ENCODE assay signal across 8 cellular contexts in genomic region chrX:129600981-129601424, GRCh38. TPM values are rescaled to one million over a fixed set of nuclear protein-coding genes. Genes with fewer than 3 reads are reported as not detected.
A peak's percentile ranks its signal among the peaks of the same experiment; 100 is the strongest.
DNase-seq lines count a peak whose midpoint lies in the region; ATAC-seq, FAIRE-seq and TF ChIP-seq lines count a peak whose summit lies in the region.

No MANE protein-coding gene starts in this region.

- POLR2A ChIA-PET in PC-9 (lab: Charles Lee; ENCODE audit: unreplicated experiment) = no interaction called here

- H3K4me3 ChIP-seq in PC-9 = no peak overlapping the region

- CTCF ChIA-PET in PC-9 (lab: Charles Lee) = interaction anchor here (0.5 to 1.3 kb wide), 7 partner anchors 77 to 1274 kb away, joined by 3 to 14 read pairs (median 3); no protein-coding TSS in a partner anchor

- no peaks in the 10 kb centered on the region for H4K20me1 ChIP-seq in PC-9 (ENCODE audit: insufficient read depth)

- ATAC-seq in GM21786 (IDR thresholded peaks at IDR 0.05; ENCODE audit: unreplicated experiment) (no peak), HG03196 (IDR thresholded peaks at IDR 0.05; ENCODE audit: unreplicated experiment) (no peak), HG02571 (IDR thresholded peaks at IDR 0.05; ENCODE audit: unreplicated experiment) (no peak)

- H3K27ac Mint-ChIP-seq in CD14-positive monocyte = peak overlapping the region in 1 of 7 donors; percentile 54
- H3K27ac Mint-ChIP-seq in endothelial cell (ENCODE audit: unreplicated experiment) = no peak overlapping the region

- H3K9me3 Mint-ChIP-seq in CD14-positive monocyte = no peaks in the 10 kb centered on the region
- H3K9me3 Mint-ChIP-seq in endothelial cell (ENCODE audit: unreplicated experiment) = no peaks in the 10 kb centered on the region

- no peak overlapping the region for H3K4me3 Mint-ChIP-seq in CD14-positive monocyte
- H3K4me3 Mint-ChIP-seq in endothelial cell (ENCODE audit: unreplicated experiment) = no peak overlapping the region

- H3K36me3 ChIP-seq in PC-9 (ENCODE audit: low read depth) = no peaks in the 10 kb centered on the region

- H3K27me3 Mint-ChIP-seq in CD14-positive monocyte (ENCODE audit: low read depth in 3 of 3) (peaks cover 0 to 6% (median 0%) of the 10 kb centered on the region in 3 donors), endothelial cell (ENCODE audit: unreplicated experiment) (peaks cover 3% of the 10 kb centered on the region)

- no peak overlapping the region for H2AFZ ChIP-seq in PC-9

- peaks cover 22% of the 10 kb centered on the region for H3K4me1 Mint-ChIP-seq in CD14-positive monocyte
- H3K4me1 Mint-ChIP-seq in endothelial cell (ENCODE audit: unreplicated experiment) = peaks cover 3% of the 10 kb centered on the region

- DNase-seq in CD14-positive monocyte (ENCODE audit: low spot score) = no peak
- DNase-seq in GM18507 (ENCODE audit: extremely low spot score, insufficient read length, low read depth) = no peak
- DNase-seq in PC-9 = no peak
- DNase-seq in endothelial cell (ENCODE audit: low spot score) = no peak
- peak; percentile 71 for DNase-seq in midbrain (lab: John Stamatoyannopoulos, UW)

- peaks cover 6% of the 10 kb centered on the region; the same call in 1 of the 2 replicates for H3K4me1 ChIP-seq in PC-9 (replicated peaks; ENCODE audit: insufficient read depth)

- H3K9me3 ChIP-seq in PC-9 (ENCODE audit: insufficient read depth, low read depth) = no peaks in the 10 kb centered on the region

- TF ChIP-seq CTCF in CD14-positive monocyte (IDR thresholded peaks at IDR 0.05) (peak; percentile 61), PC-9 (conservative IDR thresholded peaks at IDR 0.05) (peak; percentile 78), endothelial cell (IDR thresholded peaks at IDR 0.05; ENCODE audit: unreplicated experiment) (peak; percentile 25)

- no peak overlapping the region for H3K27ac ChIP-seq in PC-9

- intact Hi-C loops in CD14-positive monocyte (cut with micrococcal nuclease) = loop anchor here (10.0 kb wide), 4 partner anchors 224 to 464 kb away; partner anchors contain the start of gene UTP14A (in 1 of the 2)
- intact Hi-C loops in PC-9 (cut with micrococcal nuclease; ENCODE audit: unreplicated experiment) = loop anchor here (10.0 kb wide), 2 partner anchors 324 to 794 kb away; no protein-coding TSS in a partner anchor

- peak; percentile 15 for FAIRE-seq in GM18507 (lab: Jason Lieb, UNC)

- peaks cover 16% of the 10 kb centered on the region for H3F3A ChIP-seq in PC-9 (ENCODE audit: insufficient read depth, low read depth)

- BruUV-seq in PC-9 (replicated peaks; lab: Mats Ljungman, UMichigan) = no TSS peak

- no peaks in the 10 kb centered on the region for H3K9me2 ChIP-seq in PC-9 (ENCODE audit: insufficient read depth)

- no peak overlapping the region for H3K4me2 ChIP-seq in PC-9

- no peaks in the 10 kb centered on the region for H3K27me3 ChIP-seq in PC-9 (ENCODE audit: insufficient read depth, low read depth)

- H3K36me3 Mint-ChIP-seq in CD14-positive monocyte (peaks cover 6 to 7% of the 10 kb centered on the region in 2 donors), endothelial cell (ENCODE audit: low read depth, unreplicated experiment) (peaks cover 3% of the 10 kb centered on the region)

- no peaks in the 10 kb centered on the region for H3K79me2 ChIP-seq in PC-9 (ENCODE audit: low read depth)

RNA-seq across cellular contexts. Expression of gene APLN, which starts 53.8 kb away (rescaled TPM):
- not detected for polyA plus RNA-seq in CD14-positive monocyte
- total RNA-seq in PC-9 (2021) = 0.13 TPM in 2 replicates
- 3.5 TPM for total RNA-seq in endothelial cell (ENCODE audit: unreplicated experiment)

Comparison
In these comparisons a context has a peak if more than half of its experiments do, and no peak if none do; other contexts are left out.
1. CTCF ChIP-seq: peak in every context shown above with its lines; median percentile 78 in PC-9; 61 in CD14-positive monocyte; 25 in endothelial cell.